ENCODE assay signal across 4 cellular contexts in genomic region chr2:154655499-154655898, GRCh38.
"Had no signal": no experiment of that assay in that cellular context is flagged by ENCODE, and none has a peak within 500 bp of the region (broad histone marks: within the 10 kb centered on the region; RNA-seq: fewer than 3 reads in every experiment).

No MANE protein-coding gene starts in this region.

- ATAC-seq: GM23338 had no signal

- H3K4me3 Mint-ChIP-seq: GM23338, H9 had no signal

- H3K27ac Mint-ChIP-seq: GM23338, H9 had no signal

- H3K4me2 ChIP-seq: GM23338 had no signal

- H3K9me3 Mint-ChIP-seq: GM23338 had no signal

- DNase-seq: H9, HCEC 1CT, KBM-7 had no signal

- H3K4me3 ChIP-seq: GM23338 had no signal
